Comparison of ENCODE assay signal across 10 cellular contexts in genomic region chr3:116444099-116444700, GRCh38. TPM values are rescaled to one million over a fixed set of nuclear protein-coding genes. Genes with fewer than 3 reads are reported as not detected.
DNase-seq lines count a peak whose midpoint lies in the region.
"Had no signal": no experiment of that assay in that cellular context is flagged by ENCODE, and none has a peak within 500 bp of the region (broad histone marks: within the 10 kb centered on the region; RNA-seq: fewer than 3 reads in every experiment).

No MANE protein-coding gene starts in this region.

- peak overlapping the region; percentile 83 to 84 for H3K4me3 ChIP-seq in stomach smooth muscle (ENCODE audit: low read length in 2 of 2)

- no peak overlapping the region for H3K27ac ChIP-seq in stomach smooth muscle (ENCODE audit: low read length)
- H3K27ac ChIP-seq: spleen, VCaP had no signal

- H3K36me3 ChIP-seq in stomach smooth muscle (ENCODE audit: control insufficient read depth in 2 of 2, insufficient read depth in 2 of 2, low read length in 2 of 2) = no peaks in the 10 kb centered on the region
- H3K36me3 ChIP-seq: spleen had no signal

- in situ Hi-C loops in KBM-7 (cut with MboI; ENCODE audit: low pct_unique_long_range_greater_than_20kb, low sequenced_read_pairs) = no loop called here

- H3K27me3 ChIP-seq in stomach smooth muscle (ENCODE audit: control insufficient read depth in 1 of 2, insufficient read depth in 2 of 2, low read length in 2 of 2) = no peaks in the 10 kb centered on the region

- H3K9me3 ChIP-seq in stomach smooth muscle (ENCODE audit: control insufficient read depth in 2 of 2, low read length in 2 of 2) = no peaks in the 10 kb centered on the region
- H3K9me3 ChIP-seq: spleen had no signal

- H3K4me1 ChIP-seq in stomach smooth muscle (ENCODE audit: control insufficient read depth, insufficient read depth, low read length) = no peaks in the 10 kb centered on the region
- H3K4me1 ChIP-seq: spleen had no signal

- peak overlapping the region; percentile 25 to 60 for H3K9ac ChIP-seq in stomach smooth muscle (ENCODE audit: low read length in 2 of 2)

- DNase-seq in KBM-7 (peak; percentile 31), cerebellum (ENCODE audit: low spot score) (peak; percentile 13), left kidney (ENCODE audit: low read depth, low spot score) (peak; percentile 23), NCI-H1436 (lab: John Stamatoyannopoulos, UW) (no peak)
- DNase-seq in stimulated activated CD4-positive, alpha-beta T cell treated with anti-CD3 and anti-CD28 coated beads, Interleukin-4, amount 100 ng/mL, for 4 hours = no peak
- DNase-seq in stimulated activated CD4-positive, alpha-beta T cell treated with anti-CD3 and anti-CD28 coated beads, Interleukin-15, amount 100 ng/mL, for 24 hours = no peak
- DNase-seq: effector CD4-positive, alpha-beta T cell; spleen had no signal

RNA-seq across cellular contexts. Expression of gene LSAMP, which starts 1.1 kb away (rescaled TPM):
- total RNA-seq in cerebellum = 50.2 TPM

Comparison
In these comparisons a context has a peak if more than half of its experiments do, and no peak if none do; other contexts are left out.
1. DNase-seq: peak in KBM-7 (single experiment), cerebellum (single experiment) and left kidney (single experiment); none in NCI-H1436 (single experiment), stimulated activated CD4-positive, alpha-beta T cell treated with anti-CD3 and anti-CD28 coated beads, Interleukin-4, amount 100 ng/mL, for 4 hours (0 of 2) and stimulated activated CD4-positive, alpha-beta T cell treated with anti-CD3 and anti-CD28 coated beads, Interleukin-15, amount 100 ng/mL, for 24 hours (single experiment).